ENCODE assay signal across 22 cellular contexts in the genomic region with DNA sequence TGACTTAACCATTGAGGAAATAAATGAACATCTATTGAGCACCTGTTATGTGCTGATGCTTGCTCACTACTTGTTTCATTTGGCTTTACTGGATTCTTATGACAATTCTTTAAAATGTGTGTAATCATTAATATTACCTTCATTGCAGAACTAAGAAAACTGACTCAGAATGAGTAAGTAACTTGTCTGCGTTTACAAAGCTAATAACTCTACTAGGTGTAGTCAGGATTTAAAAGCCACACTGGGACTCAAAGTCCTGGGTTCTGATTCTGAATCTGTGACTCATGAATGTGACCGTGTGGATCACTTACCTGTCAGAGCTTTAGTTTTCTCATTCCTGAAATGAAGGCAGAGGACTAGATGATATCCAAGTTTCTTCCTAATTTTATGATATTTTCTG. TPM values are rescaled to one million over a fixed set of nuclear protein-coding genes. Genes with fewer than 3 reads are reported as not detected.
"Had no signal": no experiment of that assay in that cellular context is flagged by ENCODE, and none has a peak within 500 bp of the region (broad histone marks: within the 10 kb centered on the region; RNA-seq: fewer than 3 reads in every experiment).

No MANE protein-coding gene starts in this region.

- H3K27me3 ChIP-seq: left lung, right lobe of liver, testis, tibial nerve had no signal

- H3K4me3 ChIP-seq: coronary artery, dorsolateral prefrontal cortex, heart right ventricle, left lung, lower lobe of right lung, prostate gland, right lobe of liver, testis, tibial nerve had no signal

- H3K27ac ChIP-seq: coronary artery, dorsolateral prefrontal cortex, heart right ventricle, left lung, lower lobe of right lung, parathyroid adenoma, prostate gland, right lobe of liver, testis, tibial nerve had no signal

- DNase-seq: central memory CD4-positive, alpha-beta T cell; dorsolateral prefrontal cortex; effector CD8-positive, alpha-beta T cell; foreskin melanocyte; heart right ventricle; hypothalamus; left lung; lower lobe of right lung; mesenchymal stem cell; naive B cell; occipital lobe; retina; right lobe of liver; stimulated activated CD4-positive, alpha-beta T cell treated with anti-CD3 and anti-CD28 coated beads, Interleukin-4, amount 100 ng/mL, for 24 hours; testis had no signal

- H3K9me3 ChIP-seq: heart right ventricle, left lung, lower lobe of right lung, prostate gland, right lobe of liver, testis, tibial nerve had no signal

- ATAC-seq: heart right ventricle; lower lobe of right lung; stimulated activated memory B cell treated with anti-CD40 and anti-IgM and Interleukin-4, amounts not matched to agents 10 μg/mL and 1 μg/mL and 100 μg/mL, for 72 hours had no signal

- FAIRE-seq: islet of Langerhans had no signal

- H3K4me1 ChIP-seq: heart right ventricle, left lung, lower lobe of right lung, parathyroid adenoma, prostate gland, right lobe of liver, testis, tibial nerve had no signal

- H3K36me3 ChIP-seq: heart right ventricle, left lung, lower lobe of right lung, prostate gland, right lobe of liver, tibial nerve had no signal

RNA-seq across cellular contexts. Expression of a gene that starts 23.4 kb away (rescaled TPM):
- total RNA-seq: left lung, right lobe of liver, tibial nerve, ureter had no signal
